ENCODE assay signal across 9 cellular contexts in genomic region chr6:47655719-47656595, GRCh38. TPM values are rescaled to one million over a fixed set of nuclear protein-coding genes. Genes with fewer than 3 reads are reported as not detected.
DNase-seq lines count a peak whose midpoint lies in the region; ATAC-seq and TF ChIP-seq lines count a peak whose summit lies in the region.
"Had no signal": no experiment of that assay in that cellular context is flagged by ENCODE, and none has a peak within 500 bp of the region (broad histone marks: within the 10 kb centered on the region; RNA-seq: fewer than 3 reads in every experiment).

No MANE protein-coding gene starts in this region.

- H3K27me3 Mint-ChIP-seq in glutamatergic neuron (ENCODE audit: unreplicated experiment) (no peaks in the 10 kb centered on the region), progenitor cell of endocrine pancreas (no peaks in the 10 kb centered on the region)

- no peaks in the 10 kb centered on the region for H3K9me3 Mint-ChIP-seq in glutamatergic neuron (ENCODE audit: unreplicated experiment)
- no peaks in the 10 kb centered on the region for H3K9me3 Mint-ChIP-seq in progenitor cell of endocrine pancreas (ENCODE audit: low read depth)

- H3K27me3 ChIP-seq in WERI-Rb-1 (ENCODE audit: insufficient read depth, low read depth, severe bottlenecking) = no peaks in the 10 kb centered on the region
- H3K27me3 ChIP-seq in tibial nerve = no peaks in the 10 kb centered on the region

- no peak for TF ChIP-seq EP300 in tibial nerve (IDR thresholded peaks at IDR 0.05)

- ATAC-seq in HG03159 (IDR thresholded peaks at IDR 0.05; ENCODE audit: unreplicated experiment) = no peak

- no peak for TF ChIP-seq CTCF in WERI-Rb-1 (IDR thresholded peaks at IDR 0.05; ENCODE audit: low read depth, low read length)
- no peak for TF ChIP-seq CTCF in glutamatergic neuron (IDR thresholded peaks at IDR 0.05; ENCODE audit: partially characterized antibody, unreplicated experiment)
- TF ChIP-seq CTCF in tibial nerve (IDR thresholded peaks at IDR 0.05) = no peak
- TF ChIP-seq CTCF in progenitor cell of endocrine pancreas (IDR thresholded peaks at IDR 0.05; ENCODE audit: unreplicated experiment) = no peak

- H3K9me3 ChIP-seq in WERI-Rb-1 (ENCODE audit: severe bottlenecking) (no peaks in the 10 kb centered on the region), tibial nerve (no peaks in the 10 kb centered on the region)

- H3K27ac ChIP-seq in WERI-Rb-1 = no peak overlapping the region
- H3K27ac ChIP-seq in tibial nerve = no peak overlapping the region

- DNase-seq in AG08396 (ENCODE audit: low spot score) (peak; percentile 20), HCEC 1CT (peak; percentile 19), WERI-Rb-1 (peak; percentile 43), glutamatergic neuron (peak; percentile 21), ureter (ENCODE audit: low spot score) (peak; percentile 68), tibial nerve (ENCODE audit: low spot score in 2 of 2) (no peak), progenitor cell of endocrine pancreas (ENCODE audit: low spot score, unreplicated experiment) (no peak)

- H3K4me3 ChIP-seq in WERI-Rb-1 (ENCODE audit: low read depth, low read length) = no peak overlapping the region
- H3K4me3 ChIP-seq in tibial nerve = no peak overlapping the region

- H3K27ac Mint-ChIP-seq in glutamatergic neuron (ENCODE audit: unreplicated experiment) = no peak overlapping the region
- H3K27ac Mint-ChIP-seq in progenitor cell of endocrine pancreas = no peak overlapping the region

- H3K4me1 Mint-ChIP-seq in glutamatergic neuron (ENCODE audit: low read depth, unreplicated experiment) (no peaks in the 10 kb centered on the region), progenitor cell of endocrine pancreas (ENCODE audit: low read depth) (no peaks in the 10 kb centered on the region)

- 65 to 78% methylated on average over 5 to 7 of the region's 7 CpGs for WGBS in tibial nerve, 2 donors

- H3K36me3 ChIP-seq in WERI-Rb-1 = no peaks in the 10 kb centered on the region
- H3K36me3 ChIP-seq in tibial nerve = no peaks in the 10 kb centered on the region

- no peaks in the 10 kb centered on the region for H3K4me1 ChIP-seq in tibial nerve

- no peaks in the 10 kb centered on the region for H3K36me3 Mint-ChIP-seq in glutamatergic neuron (ENCODE audit: unreplicated experiment)
- H3K36me3 Mint-ChIP-seq in progenitor cell of endocrine pancreas (ENCODE audit: insufficient read depth) = no peaks in the 10 kb centered on the region

- TF ChIP-seq POLR2A in tibial nerve (IDR thresholded peaks at IDR 0.05) = no peak

- H3K4me3 Mint-ChIP-seq in glutamatergic neuron (ENCODE audit: unreplicated experiment) (no peak overlapping the region), progenitor cell of endocrine pancreas (ENCODE audit: low read depth) (no peak overlapping the region)

RNA-seq across cellular contexts. Expression of gene ADGRF4, which starts 42.4 kb away (rescaled TPM):
- total RNA-seq in glutamatergic neuron (ENCODE audit: unreplicated experiment) = not detected
- 6.5 TPM for total RNA-seq in ureter
- total RNA-seq in tibial nerve = not detected
- 2.6 TPM in 2 replicates for total RNA-seq in progenitor cell of endocrine pancreas
- total RNA-seq: activated CD8-positive, alpha-beta memory T cell treated with anti-CD3 and anti-CD28 coated beads for 36 hours had no signal

Comparison
In these comparisons a context has a peak if more than half of its experiments do, and no peak if none do; other contexts are left out.
1. DNase-seq: peak in AG08396 (single experiment), HCEC 1CT (single experiment), WERI-Rb-1 (single experiment), glutamatergic neuron (single experiment) and ureter (single experiment); none in tibial nerve (0 of 2) and progenitor cell of endocrine pancreas (single experiment).